28 cellular contexts compared by ENCODE assay signal in the genomic region with DNA sequence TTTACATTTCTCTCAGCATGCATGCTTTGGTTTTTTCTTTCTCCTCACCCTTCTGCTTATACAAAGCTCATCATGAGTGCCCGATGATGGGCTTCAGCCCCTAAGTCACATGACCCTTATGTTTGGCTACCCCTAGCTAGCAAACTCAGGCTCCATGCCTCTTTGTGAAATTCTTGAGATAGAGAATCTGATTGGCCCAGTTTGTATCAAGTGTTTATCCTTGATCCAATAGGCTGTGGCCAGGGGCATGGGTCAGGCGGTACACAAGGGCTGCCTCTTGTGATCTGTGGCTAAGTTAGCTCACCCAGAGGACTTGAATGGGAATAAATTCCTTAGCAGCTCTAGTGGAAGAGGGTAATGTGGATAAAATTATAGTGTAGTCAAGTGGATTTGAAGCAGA. TPM values are rescaled to one million over a fixed set of nuclear protein-coding genes. Genes with fewer than 3 reads are reported as not detected.
DNase-seq lines count a peak whose midpoint lies in the region; ATAC-seq, FAIRE-seq and TF ChIP-seq lines count a peak whose summit lies in the region.
"Had no signal": no experiment of that assay in that cellular context is flagged by ENCODE, and none has a peak within 500 bp of the region (broad histone marks: within the 10 kb centered on the region; RNA-seq: fewer than 3 reads in every experiment).

No MANE protein-coding gene starts in this region.

- no peaks in the 10 kb centered on the region for H3K9me1 ChIP-seq in K562 (ENCODE audit: control insufficient read depth, insufficient read depth, low read length)

- TF ChIP-seq POLR2A in HepG2 (IDR thresholded peaks at IDR 0.05; ENCODE audit: insufficient read depth in 1 of 2, low read depth in 2 of 2, low read length in 2 of 2) (no peak), right lobe of liver (IDR thresholded peaks at IDR 0.05) (no peak), K562 (conservative IDR thresholded peaks at IDR 0.05) (no peak)

- FAIRE-seq in HepG2 (lab: Jason Lieb, UNC) (no peak), K562 (lab: Jason Lieb, UNC) (no peak)
- FAIRE-seq: A204.1, GM12891 had no signal

- no peaks in the 10 kb centered on the region for H3K27me3 ChIP-seq in HepG2 (ENCODE audit: control insufficient read depth in 1 of 2, insufficient read depth in 2 of 2, low read length in 2 of 2)
- H3K27me3 ChIP-seq in right lobe of liver: no peaks in the 10 kb centered on the region
- H3K27me3 ChIP-seq in K562 (ENCODE audit: control insufficient read depth in 2 of 2, insufficient read depth in 2 of 2, low read length in 2 of 2): no peaks in the 10 kb centered on the region
- H3K27me3 ChIP-seq in mucosa of rectum (ENCODE audit: control insufficient read depth in 2 of 2, insufficient read depth in 2 of 2, low read length in 2 of 2): no peaks in the 10 kb centered on the region
- H3K27me3 ChIP-seq: BLaER1 had no signal

- POLR2A ChIA-PET in HepG2 (lab: Yijun Ruan, JAX): interaction anchor here (2.4 to 2.5 kb wide), 2 partner anchors 10 to 20 kb away, joined by 19 to 35 read pairs; a partner anchor contains a TSS
- POLR2A ChIA-PET in K562 (lab: Yijun Ruan, JAX): no interaction called here

- H3K4me2 ChIP-seq in HepG2 (ENCODE audit: low read depth, low read length) (no peak overlapping the region), K562 (ENCODE audit: insufficient read depth, low read length) (no peak overlapping the region)
- H3K4me2 ChIP-seq: BLaER1 had no signal

- peaks cover 79% of the 10 kb centered on the region for H3K4me1 ChIP-seq in HepG2 (ENCODE audit: insufficient read depth, low read length)
- peaks cover 0 to 26% (median 6%) of the 10 kb centered on the region in 4 donors for H3K4me1 ChIP-seq in right lobe of liver
- H3K4me1 ChIP-seq in K562 (replicated peaks in 1 of 2; ENCODE audit: control insufficient read depth in 2 of 2, insufficient read depth in 2 of 2, low read length in 2 of 2): no peaks in the 10 kb centered on the region
- peaks cover 24 to 55% of the 10 kb centered on the region in 2 donors for H3K4me1 ChIP-seq in mucosa of rectum (ENCODE audit: control insufficient read depth in 2 of 2, insufficient read depth in 2 of 2, low read length in 2 of 2)
- H3K4me1 ChIP-seq: BLaER1 had no signal

- intact Hi-C loops in HepG2 (cut with micrococcal nuclease; ENCODE audit: unreplicated experiment) (no loop called here), right lobe of liver (cut with DNase I) (no loop called here), K562 (cut with micrococcal nuclease) (no loop called here)

- 84% methylated on average over 2 of the region's 2 CpGs for WGBS in HepG2 (ENCODE audit: low lambda C conversion rate)
- WGBS in right lobe of liver (ENCODE audit: insufficient coverage, low coverage, low lambda C conversion rate, missing lambda C conversion rate): 100% methylated on average over 2 of the region's 2 CpGs
- WGBS in K562 (ENCODE audit: insufficient coverage, low coverage, missing lambda C conversion rate): 0% methylated on average over 2 of the region's 2 CpGs

- no peak overlapping the region for H3K27ac ChIP-seq in HepG2 (ENCODE audit: extremely low read length, insufficient read depth, low read length)
- H3K27ac ChIP-seq in right lobe of liver: no peak overlapping the region
- H3K27ac ChIP-seq in K562 (ENCODE audit: extremely low read depth, low read depth, low read length): no peak overlapping the region
- H3K27ac ChIP-seq in mucosa of rectum (ENCODE audit: low read depth in 2 of 2, low read length in 2 of 2): peak overlapping the region; percentile 52 to 97
- H3K27ac ChIP-seq: BLaER1, HL-60, RWPE1, SK-N-MC had no signal

- no peak overlapping the region for H3K9ac ChIP-seq in HepG2 (ENCODE audit: insufficient read depth, low read depth, low read length)
- no peak overlapping the region for H3K9ac ChIP-seq in K562 (ENCODE audit: insufficient read depth in 1 of 2, low read depth in 2 of 2, low read length in 2 of 2)
- no peak overlapping the region for H3K9ac ChIP-seq in mucosa of rectum (ENCODE audit: low read depth in 1 of 2, low read length in 2 of 2)
- H3K9ac ChIP-seq: BLaER1 had no signal

- BruUV-seq in HepG2 (replicated peaks; lab: Mats Ljungman, UMichigan) (no TSS peak), K562 (replicated peaks; lab: Mats Ljungman, UMichigan) (no TSS peak)

- H2AFZ ChIP-seq in HepG2 (ENCODE audit: low read length) (no peak overlapping the region), K562 (ENCODE audit: low read depth, low read length) (no peak overlapping the region)

- TF ChIP-seq EP300 in HepG2 (IDR thresholded peaks at IDR 0.05; ENCODE audit: low read depth in 2 of 2, low read length in 2 of 2) (no peak), HepG2 (CRISPR knock-in tag; IDR thresholded peaks at IDR 0.05; ENCODE audit: borderline replicate concordance) (no peak), K562 (IDR thresholded peaks at IDR 0.05; ENCODE audit: low read length) (no peak)

- no peak overlapping the region for H3K4me3 ChIP-seq in HepG2 (replicated peaks in 1 of 3; ENCODE audit: insufficient read depth in 1 of 3, low read depth in 2 of 3, low read length in 3 of 3)
- no peak overlapping the region for H3K4me3 ChIP-seq in right lobe of liver
- H3K4me3 ChIP-seq in K562: no peak overlapping the region
- H3K4me3 ChIP-seq in mucosa of rectum (ENCODE audit: low read length in 2 of 2): no peak overlapping the region
- H3K4me3 ChIP-seq: BLaER1, SK-N-MC had no signal

- H3K36me3 ChIP-seq in HepG2 (replicated peaks in 1 of 2; ENCODE audit: control insufficient read depth in 1 of 2, insufficient read depth in 2 of 2, low read length in 2 of 2): no peaks in the 10 kb centered on the region
- H3K36me3 ChIP-seq in right lobe of liver: no peaks in the 10 kb centered on the region
- H3K36me3 ChIP-seq in K562 (ENCODE audit: control insufficient read depth, insufficient read depth, low read length): no peaks in the 10 kb centered on the region
- no peaks in the 10 kb centered on the region for H3K36me3 ChIP-seq in mucosa of rectum (ENCODE audit: control insufficient read depth in 2 of 2, insufficient read depth in 2 of 2, low read length in 2 of 2)
- H3K36me3 ChIP-seq: BLaER1 had no signal

- ATAC-seq in HepG2: no peak
- no peak for ATAC-seq in right lobe of liver
- ATAC-seq in K562: no peak
- no peak for ATAC-seq in GM18520 (IDR thresholded peaks at IDR 0.05; ENCODE audit: unreplicated experiment)
- no peak for ATAC-seq in GM19467 (IDR thresholded peaks at IDR 0.05; ENCODE audit: unreplicated experiment)

- H3K9me3 ChIP-seq in HepG2 (ENCODE audit: low read length): no peaks in the 10 kb centered on the region
- H3K9me3 ChIP-seq in right lobe of liver: no peaks in the 10 kb centered on the region
- H3K9me3 ChIP-seq in K562 (replicated peaks; ENCODE audit: control insufficient read depth, insufficient read depth, low read depth, low read length): no peaks in the 10 kb centered on the region
- no peaks in the 10 kb centered on the region for H3K9me3 ChIP-seq in mucosa of rectum (ENCODE audit: control insufficient read depth in 2 of 2, low read length in 2 of 2)
- H3K9me3 ChIP-seq: BLaER1 had no signal

- TF ChIP-seq RAD21 in HepG2 (CRISPR knock-in tag; IDR thresholded peaks at IDR 0.05) (no peak), K562 (CRISPR knock-in tag; conservative IDR thresholded peaks at IDR 0.05 in 1 of 2, IDR thresholded peaks at IDR 0.05 in 1 of 2) (no peak)

- CTCF ChIA-PET in HepG2 (lab: Yijun Ruan, JAX; ENCODE audit: low intra/inter-chr PET ratio, low total read pairs): no interaction called here
- CTCF ChIA-PET in K562 (lab: Yijun Ruan, JAX; ENCODE audit: low intra/inter-chr PET ratio): no interaction called here

- no peak for TF ChIP-seq CTCF in HepG2 (CRISPR knock-in tag; IDR thresholded peaks at IDR 0.05)
- no peak for TF ChIP-seq CTCF in right lobe of liver (IDR thresholded peaks at IDR 0.05)
- no peak for TF ChIP-seq CTCF in K562 (IDR thresholded peaks at IDR 0.05 in 2 of 3, conservative IDR thresholded peaks at IDR 0.05 in 1 of 3; ENCODE audit: insufficient read depth in 2 of 3, low read depth in 1 of 3, low read length in 3 of 3)

- H4K20me1 ChIP-seq in HepG2 (ENCODE audit: insufficient read depth, low read length): no peaks in the 10 kb centered on the region
- H4K20me1 ChIP-seq in K562 (replicated peaks; ENCODE audit: control insufficient read depth, insufficient read depth, low read length): no peaks in the 10 kb centered on the region
- H4K20me1 ChIP-seq: BLaER1 had no signal

- H3K79me2 ChIP-seq in HepG2 (ENCODE audit: insufficient read depth, low read length) (no peaks in the 10 kb centered on the region), K562 (ENCODE audit: control insufficient read depth, insufficient read depth, low read length) (no peaks in the 10 kb centered on the region)

- in situ Hi-C loops in HepG2 (cut with HindIII; ENCODE audit: extremely low pct_ligation_motif_present, low pct_unique_long_range_greater_than_20kb): no loop called here
- in situ Hi-C loops in K562 (cut with MboI): no loop called here

- DNase-seq in HepG2 (ENCODE audit: low spot score): no peak
- DNase-seq in right lobe of liver: no peak
- DNase-seq in K562 (ENCODE audit: extremely low read depth in 1 of 4, low spot score in 3 of 4): no peak
- DNase-seq in NCI-H1092 (lab: John Stamatoyannopoulos, UW): no peak
- DNase-seq: CD4-positive, alpha-beta memory T cell; COR-L47; GF-D8; H7; Karpas-422; NCI-H1092 treated with DMSO at 0.1 percent for 48 hours; NCI-H1436; NCI-H187; NCI-H2081 treated with DMSO at 0.1 percent for 48 hours; NCI-H2171 treated with DMSO at 0.1 percent for 48 hours; NCI-H446; NCI-H524 treated with DMSO at 0.1 percent for 48 hours; NCI-H82; SHP77 had no signal

RNA-seq across cellular contexts. Expression of a gene that starts 11.5 kb away (rescaled TPM):
- total RNA-seq in HepG2 (2016; rRNA removed; fragmentation: Illumina TruSeq; extraction: Trizol) (12.1 and 14.5 TPM in 2 replicates), right lobe of liver (1 to 10 TPM in 5 of 6 experiments, under 1 TPM in 1; 0.92 to 5.8 (median 3.6) TPM), K562 (2014; rRNA removed) (not detected in 2 replicates), K562 (2014; rRNA removed; fragmentation: Illumina TruSeq; extraction: Trizol) (not detected in 2 replicates), K562 (2015; rRNA removed; fragmentation: Illumina TruSeq; extraction: Trizol) (not detected in 2 replicates), K562 (2021) (0.18 TPM in 1 of 2 replicates, not detected in the other)
- 19.7 and 21.7 TPM in 2 replicates for total RNA-seq in HepG2 (2016; cell fraction: cytosol; rRNA removed; fragmentation: Illumina TruSeq; extraction: Trizol; ENCODE audit: low read depth)
- total RNA-seq in HepG2 (2016; cell fraction: insoluble cytoplasmic fraction; rRNA removed; fragmentation: Illumina TruSeq; extraction: Trizol): 11.6 and 15.0 TPM in 2 replicates
- total RNA-seq in HepG2 (2016; cell fraction: membrane; rRNA removed; fragmentation: Illumina TruSeq; extraction: Trizol): 14.2 and 14.5 TPM in 2 replicates
- 17.7 and 24.3 TPM in 2 replicates for total RNA-seq in HepG2 (2016; cell fraction: nucleus; rRNA removed; fragmentation: Illumina TruSeq; extraction: Trizol)
- polyA plus RNA-seq in HepG2 (2011; rRNA removed) (95.6 and 98.6 TPM in 2 replicates), K562 (2011; rRNA removed) (not detected in 2 replicates), K562 (2014; fragmentation: Illumina TruSeq; extraction: Trizol) (not detected in 2 replicates), K562 (2014; fragmentation: Nextera tagmentation; extraction: Ambion mirVana) (not detected), K562 (2014; rRNA removed) (not detected in 2 replicates)
- 53.0 and 61.5 TPM in 2 replicates for polyA plus RNA-seq in HepG2 (2011; cell fraction: cytosol; rRNA removed)
- polyA plus RNA-seq in HepG2 (2011; cell fraction: nucleus; rRNA removed): 59.3 and 60.8 TPM in 2 replicates
- polyA plus RNA-seq in HepG2 (2012): 60.3 and 93.0 TPM in 2 replicates
- polyA plus RNA-seq in HepG2 (2016; cell fraction: cytosol; fragmentation: Illumina TruSeq; extraction: Trizol; ENCODE audit: low read depth): 4.5 and 4.7 TPM in 2 replicates
- polyA plus RNA-seq in HepG2 (2016; cell fraction: insoluble cytoplasmic fraction; fragmentation: Illumina TruSeq; extraction: Trizol; ENCODE audit: low read depth): 36.1 and 46.4 TPM in 2 replicates
- polyA plus RNA-seq in HepG2 (2016; cell fraction: membrane; fragmentation: Illumina TruSeq; extraction: Trizol; ENCODE audit: low read depth): 16.2 and 16.6 TPM in 2 replicates
- polyA plus RNA-seq in HepG2 (2016; cell fraction: nucleus; fragmentation: Illumina TruSeq; extraction: Trizol; ENCODE audit: insufficient read depth, low read depth): 26.4 and 30.3 TPM in 2 replicates
- polyA minus RNA-seq in HepG2 (2011; rRNA and poly(A)+ RNA removed; ENCODE audit: low replicate concordance): 0.42 and 283 TPM in 2 replicates
- polyA minus RNA-seq in HepG2 (2011; cell fraction: cytosol; rRNA and poly(A)+ RNA removed): 65.9 and 72.3 TPM in 2 replicates
- polyA minus RNA-seq in HepG2 (2011; cell fraction: nucleus; rRNA and poly(A)+ RNA removed): 122 and 148 TPM in 2 replicates
- total RNA-seq in K562 (2011; cell fraction: chromatin; rRNA removed; ENCODE audit: low replicate concordance): not detected in 2 replicates
- not detected in 2 replicates for total RNA-seq in K562 (2011; cell fraction: nucleolus; rRNA removed)
- not detected in 2 replicates for total RNA-seq in K562 (2011; cell fraction: nucleoplasm; rRNA removed)
- not detected in 2 replicates for polyA plus RNA-seq in K562 (2011; cell fraction: cytosol; rRNA removed)
- not detected in 2 replicates for polyA plus RNA-seq in K562 (2011; cell fraction: nucleus; rRNA removed)
- not detected in 2 replicates for polyA plus RNA-seq in K562 (2012)
- polyA minus RNA-seq in K562 (2011; rRNA and poly(A)+ RNA removed): not detected in 2 replicates
- not detected in 2 replicates for polyA minus RNA-seq in K562 (2011; cell fraction: cytosol; rRNA and poly(A)+ RNA removed)
- polyA minus RNA-seq in K562 (2011; cell fraction: nucleus; rRNA and poly(A)+ RNA removed): not detected in 2 replicates
- total RNA-seq: CD4-positive, alpha-beta memory T cell had no signal
- polyA plus RNA-seq: AG04450 had no signal

Comparison
In these comparisons a context has a peak if more than half of its experiments do, and no peak if none do; other contexts are left out.
1. H3K27ac ChIP-seq: peak in mucosa of rectum (2 of 2); none in HepG2 (single experiment), right lobe of liver (0 of 3) and K562 (single experiment).